Comparison of ENCODE assay signal across 12 cellular contexts in the genomic region with DNA sequence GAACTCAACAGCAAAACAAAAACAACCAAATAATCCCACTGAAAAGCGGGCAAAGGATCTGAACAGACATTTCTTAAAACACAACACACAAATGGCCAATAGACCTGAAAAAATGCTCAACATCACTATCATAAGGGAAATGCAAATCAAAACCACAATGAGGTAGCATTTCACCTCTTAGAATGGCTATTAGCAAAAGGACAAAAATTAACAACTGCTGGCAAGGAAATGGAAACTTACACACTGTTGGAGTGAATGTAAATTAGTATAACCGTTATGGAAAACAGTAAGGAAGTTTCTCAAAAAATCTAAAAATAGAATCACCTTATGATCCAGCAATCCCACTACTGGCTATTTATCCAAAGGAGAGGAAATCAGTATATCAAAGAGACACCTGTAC. TPM values are rescaled to one million over a fixed set of nuclear protein-coding genes. Genes with fewer than 3 reads are reported as not detected.
DNase-seq lines count a peak whose midpoint lies in the region; ATAC-seq and TF ChIP-seq lines count a peak whose summit lies in the region.
"Had no signal": no experiment of that assay in that cellular context is flagged by ENCODE, and none has a peak within 500 bp of the region (broad histone marks: within the 10 kb centered on the region; RNA-seq: fewer than 3 reads in every experiment).

No MANE protein-coding gene starts in this region.

- no peaks in the 10 kb centered on the region for H3K4me1 ChIP-seq in H9 (ENCODE audit: insufficient read depth, low read length)
- no peaks in the 10 kb centered on the region for H3K4me1 ChIP-seq in neuronal stem cell (ENCODE audit: control insufficient read depth in 2 of 2, insufficient read depth in 1 of 2, low read depth in 1 of 2, low read length in 2 of 2)

- H2BK5ac ChIP-seq in H9 (ENCODE audit: insufficient read length, low read length) (no peak overlapping the region), neuronal stem cell (ENCODE audit: low read length) (no peak overlapping the region)

- CTCF ChIA-PET in activated CD8-positive, alpha-beta T cell treated with anti-CD3 and anti-CD28 coated beads for 36 hours (lab: Charles Lee), result interaction anchor here (2.0 kb wide), 1 partner anchor 80 kb away, joined by 7 read pairs; no protein-coding TSS in a partner anchor
- CTCF ChIA-PET in activated CD8-positive, alpha-beta T cell treated with anti-CD3 and anti-CD28 coated beads, Interleukin-2, amount 10 ng/mL, durations not matched to agents 7 days and 5 days (lab: Charles Lee), result interaction anchor here (1.6 kb wide), 1 partner anchor 13 kb away, joined by 3 read pairs; no protein-coding TSS in a partner anchor

- DNase-seq in activated CD8-positive, alpha-beta T cell treated with anti-CD3 and anti-CD28 coated beads for 36 hours, result no peak
- DNase-seq in activated CD8-positive, alpha-beta T cell treated with anti-CD3 and anti-CD28 coated beads, Interleukin-2, amount 10 ng/mL, durations not matched to agents 7 days and 5 days, result no peak
- DNase-seq in natural killer cell, result no peak
- no peak for DNase-seq in NCI-H128 (lab: John Stamatoyannopoulos, UW; ENCODE audit: unreplicated experiment)
- DNase-seq in H9, result no peak
- no peak for DNase-seq in neuronal stem cell (ENCODE audit: low spot score)
- DNase-seq: activated CD8-positive, alpha-beta memory T cell treated with anti-CD3 and anti-CD28 coated beads, Interleukin-2, amount 50 U/mL, for 48 hours; NCI-H1436 treated with DMSO at 0.1 percent for 48 hours; stimulated activated naive CD8-positive, alpha-beta T cell treated with anti-CD3 and anti-CD28 coated beads, Interleukin-15, amount 100 ng/mL, for 72 hours had no signal

- H3K27me3 Mint-ChIP-seq in activated CD8-positive, alpha-beta T cell treated with anti-CD3 and anti-CD28 coated beads for 36 hours, result no peaks in the 10 kb centered on the region
- no peaks in the 10 kb centered on the region for H3K27me3 Mint-ChIP-seq in activated CD8-positive, alpha-beta T cell treated with anti-CD3 and anti-CD28 coated beads, Interleukin-2, amount 10 ng/mL, durations not matched to agents 7 days and 5 days (ENCODE audit: low read depth)
- H3K27me3 Mint-ChIP-seq in natural killer cell (ENCODE audit: low read depth in 2 of 2) (no peaks in the 10 kb centered on the region), H9 (ENCODE audit: low read depth) (no peaks in the 10 kb centered on the region)
- H3K27me3 Mint-ChIP-seq: stimulated activated naive CD8-positive, alpha-beta T cell treated with anti-CD3 and anti-CD28 coated beads, Interleukin-15, amount 100 ng/mL, for 72 hours had no signal

- H2BK15ac ChIP-seq in H9 (ENCODE audit: low read depth, low read length), result no peak overlapping the region
- no peak overlapping the region for H2BK15ac ChIP-seq in neuronal stem cell (ENCODE audit: low read length)

- no peaks in the 10 kb centered on the region for H3K23me2 ChIP-seq in H9 (ENCODE audit: insufficient read length, low read depth, low read length, poor library complexity, severe bottlenecking)

- H3K79me1 ChIP-seq in H9 (ENCODE audit: insufficient read depth, low read depth, low read length, poor library complexity, severe bottlenecking) (no peaks in the 10 kb centered on the region), neuronal stem cell (ENCODE audit: low read depth, low read length) (peaks cover 3% of the 10 kb centered on the region)

- H3K9me3 ChIP-seq in H9 (ENCODE audit: control insufficient read depth, low read depth, low read length) (no peaks in the 10 kb centered on the region), neuronal stem cell (replicated peaks in 1 of 2; ENCODE audit: control insufficient read depth in 2 of 2, insufficient read depth in 1 of 2, low read depth in 1 of 2, low read length in 2 of 2) (no peaks in the 10 kb centered on the region)

- no peak overlapping the region for H2BK120ac ChIP-seq in H9 (ENCODE audit: low read depth, low read length, poor library complexity, severe bottlenecking)
- H2BK120ac ChIP-seq in neuronal stem cell (ENCODE audit: low read depth, low read length), result no peak overlapping the region

- peaks cover 26% of the 10 kb centered on the region for H3K4me1 Mint-ChIP-seq in activated CD8-positive, alpha-beta T cell treated with anti-CD3 and anti-CD28 coated beads for 36 hours (ENCODE audit: low read depth)
- peaks cover 22% of the 10 kb centered on the region for H3K4me1 Mint-ChIP-seq in activated CD8-positive, alpha-beta T cell treated with anti-CD3 and anti-CD28 coated beads, Interleukin-2, amount 10 ng/mL, durations not matched to agents 7 days and 5 days (ENCODE audit: low read depth)
- H3K4me1 Mint-ChIP-seq in natural killer cell (peaks cover 22 to 30% of the 10 kb centered on the region in 2 donors), H9 (no peaks in the 10 kb centered on the region)

- intact Hi-C loops in activated CD8-positive, alpha-beta T cell treated with anti-CD3 and anti-CD28 coated beads for 36 hours (cut with micrococcal nuclease), result no loop called here
- intact Hi-C loops in natural killer cell (cut with micrococcal nuclease), result no loop called here

- H3K4me2 ChIP-seq in H9 (ENCODE audit: insufficient read depth, insufficient read length, low read length), result no peak overlapping the region
- H3K4me2 ChIP-seq in neuronal stem cell (ENCODE audit: insufficient read depth, low read length, poor library complexity, severe bottlenecking), result no peak overlapping the region

- no peaks in the 10 kb centered on the region for H3K27me3 ChIP-seq in H9 (ENCODE audit: insufficient read depth, low read length)
- no peaks in the 10 kb centered on the region for H3K27me3 ChIP-seq in neuronal stem cell (ENCODE audit: control insufficient read depth in 3 of 3, insufficient read depth in 3 of 3, low read depth in 1 of 3, low read length in 3 of 3)

- H4K5ac ChIP-seq in H9 (ENCODE audit: insufficient read length, low read depth, low read length), result no peak overlapping the region

- H3T11ph ChIP-seq in H9 (ENCODE audit: low read length), result no peak overlapping the region

- H3K9ac ChIP-seq in H9 (ENCODE audit: extremely low read depth, insufficient read length, low read length) (no peak overlapping the region), neuronal stem cell (ENCODE audit: low read depth, low read length, poor library complexity) (no peak overlapping the region)

- H2BK12ac ChIP-seq in H9 (ENCODE audit: insufficient read length, low read depth, low read length), result no peak overlapping the region
- no peak overlapping the region for H2BK12ac ChIP-seq in neuronal stem cell (ENCODE audit: low read length)

- peaks cover 67% of the 10 kb centered on the region for H3K36me3 Mint-ChIP-seq in activated CD8-positive, alpha-beta T cell treated with anti-CD3 and anti-CD28 coated beads for 36 hours (ENCODE audit: low read depth)
- H3K36me3 Mint-ChIP-seq in activated CD8-positive, alpha-beta T cell treated with anti-CD3 and anti-CD28 coated beads, Interleukin-2, amount 10 ng/mL, durations not matched to agents 7 days and 5 days (ENCODE audit: low read depth), result peaks cover 64% of the 10 kb centered on the region
- peaks cover 26% of the 10 kb centered on the region for H3K36me3 Mint-ChIP-seq in natural killer cell
- H3K36me3 Mint-ChIP-seq in H9 (ENCODE audit: insufficient read depth in 1 of 3, low read depth in 3 of 3), result peaks cover 38 to 82% (median 69%) of the 10 kb centered on the region in 3 experiments

- no peak overlapping the region for H2AFZ ChIP-seq in H9 (ENCODE audit: low read length)
- H2AFZ ChIP-seq in neuronal stem cell (ENCODE audit: low read length), result no peak overlapping the region

- no peak overlapping the region for H3K56ac ChIP-seq in H9 (ENCODE audit: insufficient read length, low read depth, low read length)

- TF ChIP-seq CTCF in activated CD8-positive, alpha-beta T cell treated with anti-CD3 and anti-CD28 coated beads for 36 hours (IDR thresholded peaks at IDR 0.05), result no peak
- TF ChIP-seq CTCF in natural killer cell (IDR thresholded peaks at IDR 0.05) (no peak), H9 (conservative IDR thresholded peaks at IDR 0.05) (no peak)

- no peak for ATAC-seq in activated CD8-positive, alpha-beta T cell treated with anti-CD3 and anti-CD28 coated beads for 36 hours
- no peak for ATAC-seq in activated CD8-positive, alpha-beta T cell treated with anti-CD3 and anti-CD28 coated beads, Interleukin-2, amount 10 ng/mL, durations not matched to agents 7 days and 5 days
- ATAC-seq in GM21723 (IDR thresholded peaks at IDR 0.05; ENCODE audit: unreplicated experiment) (peak; percentile 79), HG03378 (IDR thresholded peaks at IDR 0.05; ENCODE audit: unreplicated experiment) (peak; percentile 71), natural killer cell (no peak)
- ATAC-seq: stimulated activated naive CD8-positive, alpha-beta T cell treated with anti-CD3 and anti-CD28 coated beads, Interleukin-15, amount 100 ng/mL, for 72 hours had no signal

- H3K9me3 Mint-ChIP-seq in activated CD8-positive, alpha-beta T cell treated with anti-CD3 and anti-CD28 coated beads for 36 hours, result no peaks in the 10 kb centered on the region
- no peaks in the 10 kb centered on the region for H3K9me3 Mint-ChIP-seq in activated CD8-positive, alpha-beta T cell treated with anti-CD3 and anti-CD28 coated beads, Interleukin-2, amount 10 ng/mL, durations not matched to agents 7 days and 5 days (ENCODE audit: insufficient read depth)
- H3K9me3 Mint-ChIP-seq in natural killer cell (no peaks in the 10 kb centered on the region), H9 (no peaks in the 10 kb centered on the region)
- H3K9me3 Mint-ChIP-seq: stimulated activated naive CD8-positive, alpha-beta T cell treated with anti-CD3 and anti-CD28 coated beads, Interleukin-15, amount 100 ng/mL, for 72 hours had no signal

- H3K18ac ChIP-seq in H9 (ENCODE audit: insufficient read length, low read depth, low read length) (no peak overlapping the region), neuronal stem cell (ENCODE audit: low read length) (no peak overlapping the region)

- H3K14ac ChIP-seq in H9 (ENCODE audit: insufficient read depth, low read length) (no peak overlapping the region), neuronal stem cell (ENCODE audit: low read length) (no peak overlapping the region)

- H4K8ac ChIP-seq in H9 (replicated peaks; ENCODE audit: insufficient read length, low read depth, low read length) (no peak overlapping the region), neuronal stem cell (ENCODE audit: low read depth, low read length) (no peak overlapping the region)

- H3K4me3 Mint-ChIP-seq in activated CD8-positive, alpha-beta T cell treated with anti-CD3 and anti-CD28 coated beads for 36 hours, result no peak overlapping the region
- no peak overlapping the region for H3K4me3 Mint-ChIP-seq in activated CD8-positive, alpha-beta T cell treated with anti-CD3 and anti-CD28 coated beads, Interleukin-2, amount 10 ng/mL, durations not matched to agents 7 days and 5 days
- peak overlapping the region; percentile 1 for H3K4me3 Mint-ChIP-seq in natural killer cell
- H3K4me3 Mint-ChIP-seq in H9, result no peak overlapping the region
- H3K4me3 Mint-ChIP-seq: stimulated activated naive CD8-positive, alpha-beta T cell treated with anti-CD3 and anti-CD28 coated beads, Interleukin-15, amount 100 ng/mL, for 72 hours had no signal

- POLR2A ChIA-PET in activated CD8-positive, alpha-beta T cell treated with anti-CD3 and anti-CD28 coated beads for 36 hours (lab: Charles Lee), result no interaction called here
- POLR2A ChIA-PET in activated CD8-positive, alpha-beta T cell treated with anti-CD3 and anti-CD28 coated beads, Interleukin-2, amount 10 ng/mL, durations not matched to agents 7 days and 5 days (lab: Charles Lee), result no interaction called here

- no peak overlapping the region for H3K27ac ChIP-seq in H9 (ENCODE audit: insufficient read length, low read depth, low read length)
- no peak overlapping the region for H3K27ac ChIP-seq in neuronal stem cell (replicated peaks; ENCODE audit: low read length)
- H3K27ac ChIP-seq: skin epidermis had no signal

- H3K4ac ChIP-seq in H9 (ENCODE audit: low read depth, low read length) (no peak overlapping the region), neuronal stem cell (ENCODE audit: low read length) (no peak overlapping the region)

- no CpG with 5 or more reads among the region's 2 CpGs for WGBS in H9 (ENCODE audit: extremely low coverage, insufficient read length, low lambda C conversion rate)
- WGBS in neuronal stem cell (ENCODE audit: extremely low coverage in 2 of 2, insufficient read length in 2 of 2, insufficient replicate concordance in 1 of 2), 2 donors, result no CpG with 5 or more reads among the region's 2 CpGs

- no peaks in the 10 kb centered on the region for H4K20me1 ChIP-seq in H9 (ENCODE audit: control insufficient read depth, insufficient read depth, insufficient read length)

- no peak overlapping the region for H2BK20ac ChIP-seq in H9 (ENCODE audit: low read depth, low read length, poor library complexity, severe bottlenecking)

- H3K4me3 ChIP-seq in neuronal stem cell (ENCODE audit: low read length in 2 of 2), result no peak overlapping the region
- H3K4me3 ChIP-seq: skin epidermis had no signal

- no peaks in the 10 kb centered on the region; the same call in 1 of the 2 replicates for H3K79me2 ChIP-seq in H9 (ENCODE audit: insufficient read depth, low read length)

- H3K23ac ChIP-seq in H9 (ENCODE audit: insufficient read length, low read depth, low read length), result no peak overlapping the region
- H3K23ac ChIP-seq in neuronal stem cell (ENCODE audit: low read depth, low read length, poor library complexity), result no peak overlapping the region

- H3K27ac Mint-ChIP-seq in activated CD8-positive, alpha-beta T cell treated with anti-CD3 and anti-CD28 coated beads for 36 hours, result peak overlapping the region; percentile 71
- no peak overlapping the region for H3K27ac Mint-ChIP-seq in activated CD8-positive, alpha-beta T cell treated with anti-CD3 and anti-CD28 coated beads, Interleukin-2, amount 10 ng/mL, durations not matched to agents 7 days and 5 days
- H3K27ac Mint-ChIP-seq in natural killer cell, result peak overlapping the region in 1 of 2 donors; percentile 52
- H3K27ac Mint-ChIP-seq in H9, result no peak overlapping the region; a peak in 1 of 7 replicates

- no peak overlapping the region for H4K91ac ChIP-seq in H9 (ENCODE audit: insufficient read length, low read depth, low read length)
- H4K91ac ChIP-seq in neuronal stem cell (ENCODE audit: low read depth, low read length, poor library complexity), result no peak overlapping the region

- H2AK5ac ChIP-seq in H9 (ENCODE audit: insufficient read length, low read length), result no peak overlapping the region
- no peak overlapping the region for H2AK5ac ChIP-seq in neuronal stem cell (ENCODE audit: low read depth, low read length)

- peaks cover 12 to 94% of the 10 kb centered on the region in 2 donors for H3K36me3 ChIP-seq in neuronal stem cell (replicated peaks in 1 of 2; ENCODE audit: control insufficient read depth in 2 of 2, insufficient read depth in 2 of 2, low read length in 2 of 2)

RNA-seq across cellular contexts. Expression of gene FAM8A1, which starts 20.9 kb away (rescaled TPM):
- 1 to 10 TPM; 3.2 to 3.8 TPM for total RNA-seq in activated CD8-positive, alpha-beta T cell treated with anti-CD3 and anti-CD28 coated beads for 36 hours
- total RNA-seq in activated CD8-positive, alpha-beta T cell treated with anti-CD3 and anti-CD28 coated beads, Interleukin-2, amount 10 ng/mL, durations not matched to agents 7 days and 5 days, result 1 to 10 TPM; 6.2 TPM
- total RNA-seq in natural killer cell (10 to 100 TPM; 32.1 to 45.4 (median 35.5) TPM), H9 (2021) (11.0 and 11.7 TPM in 2 replicates)
- 16.1 TPM for polyA plus RNA-seq in neuronal stem cell (2013, experiment 1 of 2)
- polyA plus RNA-seq in neuronal stem cell (2013, experiment 2 of 2), result 16.3 TPM

Comparison
In these comparisons a context has a peak if more than half of its experiments do, and no peak if none do; other contexts are left out.
1. ATAC-seq: peak in GM21723 (single experiment) and HG03378 (single experiment); none in activated CD8-positive, alpha-beta T cell treated with anti-CD3 and anti-CD28 coated beads for 36 hours (single experiment), activated CD8-positive, alpha-beta T cell treated with anti-CD3 and anti-CD28 coated beads, Interleukin-2, amount 10 ng/mL, durations not matched to agents 7 days and 5 days (single experiment) and natural killer cell (0 of 3).